8 cellular contexts compared by ENCODE assay signal in genomic region chr4:1011022-1011694, GRCh38.
DNase-seq lines count a peak whose midpoint lies in the region; ATAC-seq lines count a peak whose summit lies in the region.

Gene FGFRL1 (plus strand): TSS chr4:1011626. CDS start chr4:1012486, 860 bp downstream.

- DNase-seq in DMS 273 treated with DMSO at 0.1 percent for 48 hours (lab: John Stamatoyannopoulos, UW), result peak; percentile 67
- peak; percentile 75 for DNase-seq in HCEC 1CT
- peak; percentile 61 for DNase-seq in NCI-H69 (lab: John Stamatoyannopoulos, UW)
- DNase-seq in activated CD8-positive, alpha-beta memory T cell treated with anti-CD3 and anti-CD28 coated beads for 24 hours, result peak; percentile 94
- DNase-seq in effector CD8-positive, alpha-beta T cell (lab: John Stamatoyannopoulos, UW), result peak; percentile 84
- DNase-seq in medulla oblongata (ENCODE audit: extremely low spot score), result peak; percentile 73
- peak; percentile 79 to 94 (median 88) for DNase-seq in stimulated activated CD4-positive, alpha-beta T cell treated with anti-CD3 and anti-CD28 coated beads, TNF-alpha, amount 100 ng/mL, for 24 hours (ENCODE audit: low read depth in 3 of 3)

- no peak for ATAC-seq in GM21528 (IDR thresholded peaks at IDR 0.05; ENCODE audit: low FRiP score, unreplicated experiment)
